ENCODE assay signal across 7 cellular contexts in the genomic region with DNA sequence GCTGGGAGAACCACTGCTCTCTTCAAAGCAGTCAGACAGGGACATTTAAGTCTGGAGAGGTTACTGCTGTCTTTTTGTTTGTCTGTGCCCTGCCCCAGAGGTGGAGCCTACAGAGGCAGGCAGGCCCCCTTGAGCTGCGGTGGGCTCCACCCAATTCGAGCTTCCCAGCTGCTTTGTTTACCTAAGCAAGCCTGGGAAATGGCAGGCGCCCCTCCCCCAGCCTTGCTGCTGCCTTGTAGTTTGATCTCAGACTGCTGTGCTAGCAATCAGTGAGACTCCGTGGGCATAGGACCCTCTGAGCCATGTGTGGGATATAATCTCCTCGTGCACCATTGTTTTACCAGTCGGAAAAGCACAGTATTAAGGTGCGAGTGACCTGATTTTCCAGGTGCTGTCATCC. TPM values are rescaled to one million over a fixed set of nuclear protein-coding genes. Genes with fewer than 3 reads are reported as not detected.
"Had no signal": no experiment of that assay in that cellular context is flagged by ENCODE, and none has a peak within 500 bp of the region (broad histone marks: within the 10 kb centered on the region; RNA-seq: fewer than 3 reads in every experiment).

No MANE protein-coding gene starts in this region.

RNA-seq across cellular contexts. Expression of a gene that starts 40.0 kb away (rescaled TPM):
- total RNA-seq: GM23248, GM23338, H1, H4, H7, H9, HFFc6 had no signal
- polyA plus RNA-seq: GM23248, GM23338 had no signal
